Comparison of ENCODE assay signal across 7 cellular contexts in genomic region chr3:179071161-179071568, GRCh38. TPM values are rescaled to one million over a fixed set of nuclear protein-coding genes. Genes with fewer than 3 reads are reported as not detected.
DNase-seq lines count a peak whose midpoint lies in the region; ATAC-seq and TF ChIP-seq lines count a peak whose summit lies in the region.

No MANE protein-coding gene starts in this region.

- peak overlapping the region; percentile 83 for H3K27ac ChIP-seq in epithelial cell of prostate
- peak overlapping the region; percentile 59 for H3K27ac ChIP-seq in temporal lobe (ENCODE audit: low read depth, low read length)

- H3K4me3 Mint-ChIP-seq in neural crest cell = peak overlapping the region; percentile 95

- H3K27me3 Mint-ChIP-seq in neural crest cell (ENCODE audit: low read depth) = no peaks in the 10 kb centered on the region

- peak overlapping the region; percentile 89 for H3K27ac Mint-ChIP-seq in neural crest cell (ENCODE audit: unreplicated experiment)

- no peaks in the 10 kb centered on the region for H3K9me3 Mint-ChIP-seq in neural crest cell

- H3K4me1 Mint-ChIP-seq in neural crest cell = peaks cover 8% of the 10 kb centered on the region

- TF ChIP-seq CTCF in neural crest cell (conservative IDR thresholded peaks at IDR 0.05) = no peak

- peak; percentile 61 for DNase-seq in NCI-H146 treated with DMSO at 0.1 percent for 48 hours (lab: John Stamatoyannopoulos, UW; ENCODE audit: unreplicated experiment)
- DNase-seq in activated CD8-positive, alpha-beta memory T cell treated with anti-CD3 and anti-CD28 coated beads, Interleukin-2, amount 50 U/mL, for 48 hours = peak; percentile 72
- DNase-seq in epithelial cell of prostate (ENCODE audit: low read depth, low spot score) = no peak
- DNase-seq in neural crest cell (ENCODE audit: low read depth, low spot score) = no peak

- ATAC-seq in GM18520 (IDR thresholded peaks at IDR 0.05; ENCODE audit: unreplicated experiment) (peak; percentile 34), HG02610 (IDR thresholded peaks at IDR 0.05; ENCODE audit: unreplicated experiment) (peak; percentile 44)

- H3K36me3 Mint-ChIP-seq in neural crest cell (ENCODE audit: low read depth) = no peaks in the 10 kb centered on the region

RNA-seq across cellular contexts. Expression of gene ZMAT3, which starts 0.4 kb away (rescaled TPM):
- total RNA-seq in neural crest cell = 8.4 and 9.8 TPM in 2 replicates
- 10.8 TPM for total RNA-seq in temporal lobe

Comparison
In these comparisons a context has a peak if more than half of its experiments do, and no peak if none do; other contexts are left out.
1. DNase-seq: peak in NCI-H146 treated with DMSO at 0.1 percent for 48 hours (single experiment) and activated CD8-positive, alpha-beta memory T cell treated with anti-CD3 and anti-CD28 coated beads, Interleukin-2, amount 50 U/mL, for 48 hours (single experiment); none in epithelial cell of prostate (single experiment) and neural crest cell (single experiment).